In genomic region chr16:14104066-14104465, GRCh38 we compare ENCODE assay signal across 18 cellular contexts.
"Had no signal": no experiment of that assay in that cellular context is flagged by ENCODE, and none has a peak within 500 bp of the region (broad histone marks: within the 10 kb centered on the region; RNA-seq: fewer than 3 reads in every experiment).

No MANE protein-coding gene starts in this region.

- DNase-seq: activated CD4-positive, alpha-beta memory T cell treated with anti-CD3 and anti-CD28 coated beads, Interleukin-2, amount 10 ng/mL, durations not matched to agents 7 days and 5 days; activated CD4-positive, alpha-beta T cell treated with anti-CD3 and anti-CD28 coated beads, Interleukin-2, amount 10 ng/mL, durations not matched to agents 24 days and 14 days; activated gamma-delta T cell; activated naive CD4-positive, alpha-beta T cell treated with anti-CD3 and anti-CD28 coated beads, Interleukin-2, amount 50 U/mL, for 16 hours; activated naive CD8-positive, alpha-beta T cell treated with anti-CD3 and anti-CD28 coated beads, Interleukin-2, amount 50 U/mL, for 24 hours; effector memory CD4-positive, alpha-beta T cell; left colon; mesendoderm; naive B cell; right cardiac atrium; SK-N-SH; stimulated activated CD4-positive, alpha-beta T cell treated with anti-CD3 and anti-CD28 coated beads, Interleukin-1b, Interleukin-23, amount 100 ng/mL, for 48 hours; stimulated activated naive CD8-positive, alpha-beta T cell treated with anti-CD3 and anti-CD28 coated beads, Interleukin-15, amount 100 ng/mL, for 72 hours; trophoblast cell had no signal

- ATAC-seq: activated CD4-positive, CD25-positive, alpha-beta regulatory T cell treated with anti-CD3 and anti-CD28 coated beads, Interleukin-2, amount 50 U/mL, for 24 hours; activated naive CD8-positive, alpha-beta T cell treated with anti-CD3 and anti-CD28 coated beads, Interleukin-2, amount 50 U/mL, for 24 hours; stimulated activated naive CD8-positive, alpha-beta T cell treated with anti-CD3 and anti-CD28 coated beads, Interleukin-15, amount 100 ng/mL, for 72 hours had no signal

- H3K9me3 ChIP-seq: SK-N-SH had no signal

- H3K27ac ChIP-seq: VCaP had no signal

- FAIRE-seq: frontal cortex, keratinocyte had no signal
